17 cellular contexts compared by ENCODE assay signal in genomic region chr13:36685912-36686311, GRCh38. TPM values are rescaled to one million over a fixed set of nuclear protein-coding genes. Genes with fewer than 3 reads are reported as not detected.
DNase-seq lines count a peak whose midpoint lies in the region; ATAC-seq and TF ChIP-seq lines count a peak whose summit lies in the region.
"Had no signal": no experiment of that assay in that cellular context is flagged by ENCODE, and none has a peak within 500 bp of the region (broad histone marks: within the 10 kb centered on the region; RNA-seq: fewer than 3 reads in every experiment).

No MANE protein-coding gene starts in this region.

- H3K9me3 Mint-ChIP-seq in neural progenitor cell = no peaks in the 10 kb centered on the region
- H3K9me3 Mint-ChIP-seq in natural killer cell = peaks cover 0 to 5% of the 10 kb centered on the region in 2 donors

- H3K36me3 Mint-ChIP-seq in neural progenitor cell = no peaks in the 10 kb centered on the region
- H3K36me3 Mint-ChIP-seq in natural killer cell = no peaks in the 10 kb centered on the region
- H3K36me3 Mint-ChIP-seq: activated naive CD8-positive, alpha-beta T cell; WTC11 had no signal

- no peak overlapping the region for H3K4me3 ChIP-seq in AG10803 (ENCODE audit: low read length)
- H3K4me3 ChIP-seq in kidney epithelial cell (ENCODE audit: low read depth, low read length) = no peak overlapping the region
- H3K4me3 ChIP-seq in neural progenitor cell = no peak overlapping the region

- H3K9ac ChIP-seq in neural progenitor cell = no peak overlapping the region

- H3K4me3 Mint-ChIP-seq in neural progenitor cell (no peak overlapping the region), natural killer cell (no peak overlapping the region)
- H3K4me3 Mint-ChIP-seq: activated naive CD8-positive, alpha-beta T cell; WTC11 had no signal

- DNase-seq in AG10803 (ENCODE audit: low read depth) (peak; percentile 27), M059J (ENCODE audit: low read depth) (peak; percentile 15), amniotic epithelial cell (ENCODE audit: low read depth) (peak; percentile 83), kidney epithelial cell (ENCODE audit: low read depth) (peak; percentile 61), neural progenitor cell (ENCODE audit: low spot score) (no peak), natural killer cell (no peak)
- DNase-seq: activated CD8-positive, alpha-beta memory T cell treated with anti-CD3 and anti-CD28 coated beads, Interleukin-2, amount 50 U/mL, for 48 hours; cortex of kidney; MM.1S; NCI-H2171; stimulated activated CD4-positive, alpha-beta T cell treated with anti-CD3 and anti-CD28 coated beads, Interleukin-15, amount 100 ng/mL, for 24 hours had no signal

- H4K20me1 ChIP-seq in neural progenitor cell (ENCODE audit: low read depth) = no peaks in the 10 kb centered on the region

- H3K27me3 ChIP-seq in kidney epithelial cell (ENCODE audit: control insufficient read depth, insufficient read depth, low read length) (no peaks in the 10 kb centered on the region), neural progenitor cell (no peaks in the 10 kb centered on the region)

- ATAC-seq in natural killer cell (no peak), HG02981 (IDR thresholded peaks at IDR 0.05; ENCODE audit: unreplicated experiment) (no peak), GM21786 (IDR thresholded peaks at IDR 0.05; ENCODE audit: unreplicated experiment) (no peak)
- ATAC-seq: WTC11 had no signal

- H3K36me3 ChIP-seq in kidney epithelial cell (ENCODE audit: control insufficient read depth, insufficient read depth, low read length) = no peaks in the 10 kb centered on the region
- H3K36me3 ChIP-seq in neural progenitor cell = no peaks in the 10 kb centered on the region

- no peaks in the 10 kb centered on the region for H3K4me1 ChIP-seq in neural progenitor cell

- H3K27me3 Mint-ChIP-seq in neural progenitor cell (ENCODE audit: insufficient read depth, low read depth) (no peaks in the 10 kb centered on the region), natural killer cell (ENCODE audit: low read depth in 2 of 2) (no peaks in the 10 kb centered on the region)

- no peaks in the 10 kb centered on the region for H3F3A ChIP-seq in neural progenitor cell (ENCODE audit: low read depth)

- H3K4me1 Mint-ChIP-seq in neural progenitor cell = peaks cover 5% of the 10 kb centered on the region
- H3K4me1 Mint-ChIP-seq in natural killer cell = no peaks in the 10 kb centered on the region

- H3K27ac ChIP-seq in neural progenitor cell = no peak overlapping the region

- H2AFZ ChIP-seq in neural progenitor cell (replicated peaks) = no peak overlapping the region

- no peaks in the 10 kb centered on the region for H3K79me2 ChIP-seq in neural progenitor cell (ENCODE audit: low read depth)

- no peak overlapping the region for H3K4me2 ChIP-seq in neural progenitor cell

- TF ChIP-seq CTCF in AG10803 (conservative IDR thresholded peaks at IDR 0.05; ENCODE audit: low read length) (no peak), kidney epithelial cell (IDR thresholded peaks at IDR 0.05; ENCODE audit: insufficient read depth, low read length, poor library complexity, severe bottlenecking) (no peak), neural progenitor cell (IDR thresholded peaks at IDR 0.05) (no peak), natural killer cell (IDR thresholded peaks at IDR 0.05) (no peak)

- H3K27ac Mint-ChIP-seq in neural progenitor cell (no peak overlapping the region), natural killer cell (no peak overlapping the region)
- H3K27ac Mint-ChIP-seq: activated naive CD8-positive, alpha-beta T cell; WTC11 had no signal

- intact Hi-C loops in natural killer cell (cut with micrococcal nuclease) = no loop called here

- H3K9me3 ChIP-seq in neural progenitor cell (ENCODE audit: low read depth) = no peaks in the 10 kb centered on the region

RNA-seq across cellular contexts. Expression of gene SERTM1, which starts 12.1 kb away (rescaled TPM):
- not detected in 2 replicates for total RNA-seq in M059J (2014; rRNA removed; shearing (Covaris generic))
- total RNA-seq in kidney epithelial cell (not detected in 2 replicates), neural progenitor cell (ENCODE audit: low replicate concordance) (0.28 TPM in 1 of 2 replicates, not detected in the other), natural killer cell (not detected)
- total RNA-seq: fibroblast of villous mesenchyme, mononuclear cell had no signal

Comparison
In these comparisons a context has a peak if more than half of its experiments do, and no peak if none do; other contexts are left out.
1. DNase-seq: peak in AG10803 (single experiment), M059J (single experiment), amniotic epithelial cell (single experiment) and kidney epithelial cell (single experiment); none in neural progenitor cell (single experiment) and natural killer cell (single experiment).